14 cellular contexts compared by ENCODE assay signal in the genomic region with DNA sequence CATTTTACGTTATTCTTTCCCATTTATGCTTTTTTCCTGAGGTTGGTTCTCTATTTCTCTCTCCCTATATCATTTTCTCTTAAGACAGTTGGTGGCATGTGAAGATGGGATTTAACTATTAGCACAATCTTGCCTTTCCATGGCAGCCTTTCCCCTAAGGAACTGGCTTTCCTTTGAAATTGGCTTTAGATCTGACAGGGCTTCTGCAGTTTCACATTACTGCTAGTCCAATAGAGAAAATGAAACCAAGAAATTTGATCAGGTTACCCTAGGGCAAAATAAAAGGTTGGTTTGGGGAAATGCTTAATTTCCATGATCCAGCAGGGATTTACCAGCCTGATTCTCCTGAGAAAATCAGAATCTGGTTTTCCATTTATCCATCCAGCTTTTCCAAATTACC. TPM values are rescaled to one million over a fixed set of nuclear protein-coding genes. Genes with fewer than 3 reads are reported as not detected.
DNase-seq lines count a peak whose midpoint lies in the region; ATAC-seq and TF ChIP-seq lines count a peak whose summit lies in the region.
"Had no signal": no experiment of that assay in that cellular context is flagged by ENCODE, and none has a peak within 500 bp of the region (broad histone marks: within the 10 kb centered on the region; RNA-seq: fewer than 3 reads in every experiment).

No MANE protein-coding gene starts in this region.

- H4K20me1 ChIP-seq in KMS-11 (ENCODE audit: insufficient read depth) = no peaks in the 10 kb centered on the region

- no peak overlapping the region for H3K4me3 ChIP-seq in KMS-11 (IDR thresholded peaks at IDR 0.05; ENCODE audit: insufficient read depth, low read depth, low read length)

- no peaks in the 10 kb centered on the region for H3K36me3 Mint-ChIP-seq in activated T-cell treated with anti-CD3 and anti-CD28 coated beads, Interleukin-2, amount 50 U/mL, for 24 hours (ENCODE audit: low read depth)

- no peak overlapping the region for H3K9ac ChIP-seq in KMS-11

- peak overlapping the region; percentile 39; the same call in 1 of the 2 replicates for H3K4me2 ChIP-seq in KMS-11

- no peak for DNase-seq in sciatic nerve (ENCODE audit: low spot score)
- DNase-seq in activated T-cell treated with anti-CD3 and anti-CD28 coated beads, Interleukin-2, amount 50 U/mL, for 24 hours = no peak
- no peak for DNase-seq in DMS 273 treated with DMSO at 0.1 percent for 48 hours (lab: John Stamatoyannopoulos, UW)
- no peak for DNase-seq in cerebellar nuclear complex (lab: John Stamatoyannopoulos, UW)
- DNase-seq: activated CD4-positive, CD25-positive, alpha-beta regulatory T cell; activated gamma-delta T cell treated with Interleukin-2 at 50 U/mL for 16 hours; DND-41; NCI-H2081 had no signal

- no peaks in the 10 kb centered on the region for H3K9me3 Mint-ChIP-seq in activated T-cell treated with anti-CD3 and anti-CD28 coated beads, Interleukin-2, amount 50 U/mL, for 24 hours

- H3K4me3 Mint-ChIP-seq in activated T-cell treated with anti-CD3 and anti-CD28 coated beads, Interleukin-2, amount 50 U/mL, for 24 hours = no peak overlapping the region

- H2AFZ ChIP-seq in KMS-11 (ENCODE audit: low read depth) = no peak overlapping the region

- no peaks in the 10 kb centered on the region for H3K4me1 Mint-ChIP-seq in activated T-cell treated with anti-CD3 and anti-CD28 coated beads, Interleukin-2, amount 50 U/mL, for 24 hours (ENCODE audit: low read depth)

- no peaks in the 10 kb centered on the region for H3K79me2 ChIP-seq in KMS-11 (ENCODE audit: insufficient read depth, low read depth)

- ATAC-seq in GM19324 (IDR thresholded peaks at IDR 0.05; ENCODE audit: low FRiP score, unreplicated experiment) (peak; percentile 87), HG02678 (IDR thresholded peaks at IDR 0.05; ENCODE audit: unreplicated experiment) (peak; percentile 89), sciatic nerve (peak; percentile 44)
- ATAC-seq: Right ventricle myocardium inferior had no signal

- no peaks in the 10 kb centered on the region for H3K27me3 Mint-ChIP-seq in activated T-cell treated with anti-CD3 and anti-CD28 coated beads, Interleukin-2, amount 50 U/mL, for 24 hours

- H3K27ac Mint-ChIP-seq in activated T-cell treated with anti-CD3 and anti-CD28 coated beads, Interleukin-2, amount 50 U/mL, for 24 hours = no peak overlapping the region
- H3K27ac Mint-ChIP-seq: progenitor cell of endocrine pancreas had no signal

- no peak overlapping the region for H3K27ac ChIP-seq in KMS-11

- no peaks in the 10 kb centered on the region for H3K4me1 ChIP-seq in KMS-11 (ENCODE audit: low read depth, poor library complexity, severe bottlenecking)

- no peak for TF ChIP-seq CTCF in KMS-11 (conservative IDR thresholded peaks at IDR 0.05; ENCODE audit: low read depth, low read length)

- H3K36me3 ChIP-seq in KMS-11 (ENCODE audit: insufficient read depth) = no peaks in the 10 kb centered on the region

- intact Hi-C loops in sciatic nerve (cut with DNase I) = no loop called here

- no peaks in the 10 kb centered on the region for H3K27me3 ChIP-seq in KMS-11 (ENCODE audit: insufficient read depth, low read depth)

RNA-seq across cellular contexts. Expression of a gene that starts 22.7 kb away (rescaled TPM):
- total RNA-seq in sciatic nerve = 252 TPM
- total RNA-seq: lung microvascular endothelial cell had no signal
